ENCODE assay signal across 9 cellular contexts in genomic region chr20:31879143-31879987, GRCh38. TPM values are rescaled to one million over a fixed set of nuclear protein-coding genes. Genes with fewer than 3 reads are reported as not detected.
DNase-seq lines count a peak whose midpoint lies in the region; ATAC-seq and TF ChIP-seq lines count a peak whose summit lies in the region.
"Had no signal": no experiment of that assay in that cellular context is flagged by ENCODE, and none has a peak within 500 bp of the region (broad histone marks: within the 10 kb centered on the region; RNA-seq: fewer than 3 reads in every experiment).

No MANE protein-coding gene starts in this region.

- H3K4me1 ChIP-seq in BLaER1 (peaks cover 33% of the 10 kb centered on the region), duodenal mucosa (ENCODE audit: control insufficient read depth in 1 of 2, insufficient read depth in 2 of 2, low read length in 2 of 2) (no peaks in the 10 kb centered on the region), right lobe of liver (no peaks in the 10 kb centered on the region)

- no peaks in the 10 kb centered on the region for H4K20me1 ChIP-seq in BLaER1

- DNase-seq in NCI-H69 (lab: John Stamatoyannopoulos, UW) (peak; percentile 99), right lobe of liver (peak; percentile 96 to 97 (median 97))
- DNase-seq in activated CD4-positive, alpha-beta T cell treated with anti-CD3 and anti-CD28 coated beads, Interleukin-2, amount 50 U/mL, for 48 hours, result peak; percentile 84 to 88
- peak; percentile 78 for DNase-seq in stimulated activated CD4-positive, alpha-beta T cell treated with anti-CD3 and anti-CD28 coated beads, Interleukin-4, amount 100 ng/mL, for 1 hour

- peak overlapping the region; percentile 82 for H3K4me2 ChIP-seq in BLaER1

- TF ChIP-seq CTCF in right lobe of liver (IDR thresholded peaks at IDR 0.05), result no peak

- H3K27ac ChIP-seq in BLaER1, result no peak overlapping the region; the same call in 1 of the 2 replicates
- H3K27ac ChIP-seq in duodenal mucosa (ENCODE audit: low read depth, low read length), result peak overlapping the region; percentile 46
- peak overlapping the region in 2 of 3 donors; percentile 10 to 12 for H3K27ac ChIP-seq in right lobe of liver

- TF ChIP-seq POLR2A in right lobe of liver (IDR thresholded peaks at IDR 0.05), result peak; percentile 44

- H3K9me3 ChIP-seq in BLaER1 (no peaks in the 10 kb centered on the region), duodenal mucosa (ENCODE audit: control insufficient read depth in 1 of 2, low read length in 2 of 2) (no peaks in the 10 kb centered on the region), right lobe of liver (peaks cover 0 to 4% (median 0%) of the 10 kb centered on the region in 4 donors)

- H3K27me3 ChIP-seq in BLaER1 (no peaks in the 10 kb centered on the region), duodenal mucosa (ENCODE audit: control insufficient read depth in 1 of 2, insufficient read depth in 2 of 2, low read length in 2 of 2) (no peaks in the 10 kb centered on the region), right lobe of liver (no peaks in the 10 kb centered on the region)

- peak; percentile 86 for ATAC-seq in GM19328 (IDR thresholded peaks at IDR 0.05; ENCODE audit: unreplicated experiment)
- ATAC-seq in HG03520 (IDR thresholded peaks at IDR 0.05; ENCODE audit: unreplicated experiment), result peak; percentile 93
- ATAC-seq in right lobe of liver, result peak; percentile 97 to 99 (median 98)

- H3K9ac ChIP-seq in BLaER1 (peak overlapping the region; percentile 50; the same call in 1 of the 2 replicates), duodenal mucosa (ENCODE audit: low read depth in 1 of 2, low read length in 2 of 2) (peak overlapping the region; percentile 57 to 68)

- 6% methylated on average over 45 of the region's 45 CpGs for WGBS in right lobe of liver (ENCODE audit: insufficient coverage, low coverage, low lambda C conversion rate, missing lambda C conversion rate)

- H3K4me3 ChIP-seq in BLaER1, result peak overlapping the region; percentile 69
- peak overlapping the region; percentile 87 to 91 for H3K4me3 ChIP-seq in duodenal mucosa (ENCODE audit: low read depth in 1 of 2, low read length in 2 of 2)
- peak overlapping the region; percentile 20 to 65 (median 56) for H3K4me3 ChIP-seq in right lobe of liver

- intact Hi-C loops in right lobe of liver (cut with DNase I), result no loop called here

- H3K36me3 ChIP-seq in BLaER1 (no peaks in the 10 kb centered on the region), duodenal mucosa (ENCODE audit: control insufficient read depth in 1 of 2, insufficient read depth in 2 of 2, low read length in 2 of 2) (no peaks in the 10 kb centered on the region), right lobe of liver (no peaks in the 10 kb centered on the region)

RNA-seq across cellular contexts. Expression of gene TTLL9, which starts 8.9 kb away (rescaled TPM):
- total RNA-seq in right lobe of liver, result not detected
- total RNA-seq: activated CD8-positive, alpha-beta memory T cell treated with anti-CD3 and anti-CD28 coated beads for 36 hours had no signal

RNA-seq across cellular contexts. Expression of gene DUSP15, which starts 9.0 kb away (rescaled TPM):
- total RNA-seq in right lobe of liver, result 1 to 10 TPM in 1 of 6 experiments, under 1 TPM in 2, not detected in 3; 0.22 to 1.1 (median 0.42) TPM
- total RNA-seq: activated CD8-positive, alpha-beta memory T cell treated with anti-CD3 and anti-CD28 coated beads for 36 hours had no signal

RNA-seq across cellular contexts. Expression of gene FOXS1, which starts 34.0 kb away (rescaled TPM):
- total RNA-seq in right lobe of liver, result under 1 TPM in 2 of 6 experiments, not detected in 4; 0.15 to 0.31 TPM
- total RNA-seq: activated CD8-positive, alpha-beta memory T cell treated with anti-CD3 and anti-CD28 coated beads for 36 hours had no signal
